1 cellular context compared by ENCODE assay signal in genomic region chr4:145825255-145825654, GRCh38.
TF ChIP-seq lines count a peak whose summit lies in the region.

No MANE protein-coding gene starts in this region.

TF ChIP-seq in K562, 482 proteins besides CTCF, POLR2A, EP300 and RAD21 (continued from another document):
- TF ChIP-seq BCLAF1 (IDR thresholded peaks at IDR 0.05; ENCODE audit: borderline replicate concordance in 1 of 2, control insufficient read depth in 1 of 2, low read depth in 2 of 2, low read length in 1 of 2) (no peak), MGA (IDR thresholded peaks at IDR 0.05) (no peak), FOXK1 (CRISPR knock-in tag; IDR thresholded peaks at IDR 0.05; ENCODE audit: borderline replicate concordance) (no peak), ZNF699 (CRISPR knock-in tag; IDR thresholded peaks at IDR 0.05; ENCODE audit: insufficient replicate concordance) (no peak), CBX1 (IDR thresholded peaks at IDR 0.05; ENCODE audit: low read depth) (no peak), ZNF586 (CRISPR knock-in tag; conservative IDR thresholded peaks at IDR 0.05) (no peak), ZNF696 (CRISPR knock-in tag; conservative IDR thresholded peaks at IDR 0.05) (no peak), ZNF277 (CRISPR knock-in tag; IDR thresholded peaks at IDR 0.05; ENCODE audit: borderline replicate concordance) (no peak), NCOA2 (IDR thresholded peaks at IDR 0.05; ENCODE audit: partially characterized antibody in 2 of 2) (no peak), ZNF174 (CRISPR knock-in tag; IDR thresholded peaks at IDR 0.05) (no peak), RAD51 (IDR thresholded peaks at IDR 0.05; ENCODE audit: borderline replicate concordance, low read depth) (no peak), WHSC1 (IDR thresholded peaks at IDR 0.05; ENCODE audit: low read length) (no peak)
